14 cellular contexts compared by ENCODE assay signal in the genomic region with DNA sequence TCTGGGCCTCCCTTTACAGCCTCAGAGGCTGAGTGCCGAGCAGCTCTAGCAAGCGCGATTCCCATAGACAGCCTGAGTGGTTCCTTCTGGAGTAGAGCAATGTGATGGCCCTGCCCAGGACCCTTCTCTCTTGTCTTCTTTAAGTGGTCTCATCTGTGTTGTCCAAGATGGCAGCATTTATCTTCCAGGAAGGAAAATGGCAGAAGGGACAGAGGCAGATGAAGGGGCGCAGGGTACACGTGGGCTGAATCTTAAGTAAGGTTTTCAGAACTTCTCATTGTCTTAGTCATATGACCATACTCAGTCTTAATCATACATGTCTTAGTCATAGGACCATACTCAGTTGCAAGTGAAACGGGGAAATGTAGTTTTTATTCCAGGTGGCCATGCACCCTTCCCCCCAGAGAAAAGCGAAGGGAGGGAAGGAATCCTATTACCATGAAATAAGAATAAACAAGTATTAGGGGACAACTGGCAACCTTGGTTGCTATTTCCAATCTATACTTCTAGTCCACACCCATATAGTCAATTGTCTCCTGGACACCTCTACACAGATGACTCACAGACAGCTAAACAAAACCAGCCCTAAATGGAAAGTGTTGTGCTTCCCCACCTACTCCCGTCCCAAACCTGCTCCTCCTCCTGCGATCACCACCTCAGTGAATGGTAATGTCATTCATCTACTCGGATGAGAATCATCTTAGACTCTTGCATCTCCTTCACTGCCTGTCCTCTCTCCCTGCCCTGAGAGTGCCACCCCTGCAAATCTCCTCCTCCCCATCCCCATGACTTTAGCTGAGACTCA. TPM values are rescaled to one million over a fixed set of nuclear protein-coding genes. Genes with fewer than 3 reads are reported as not detected.
DNase-seq lines count a peak whose midpoint lies in the region; ATAC-seq, FAIRE-seq and TF ChIP-seq lines count a peak whose summit lies in the region.
"Had no signal": no experiment of that assay in that cellular context is flagged by ENCODE, and none has a peak within 500 bp of the region (broad histone marks: within the 10 kb centered on the region; RNA-seq: fewer than 3 reads in every experiment).

No MANE protein-coding gene starts in this region.

- H3K4me3 Mint-ChIP-seq in activated T-helper 2 cell treated with anti-CD3 and anti-CD28 coated beads, Interferon-gamma antibody, Interleukin-2, Interleukin-4, amounts not matched to agents 10 μg/mL and 5 μg/mL and 100 μg/mL, durations not matched to agents 14 hours and 24 hours and 36 hours (ENCODE audit: low read depth), result peak overlapping the region; percentile 0
- H3K4me3 Mint-ChIP-seq in CD14-positive monocyte, result no peak overlapping the region

- 74 to 78% (median 76%) methylated on average over 10 of the region's 10 CpGs for WGBS in small intestine, 3 donors

- no peaks in the 10 kb centered on the region for H4K20me1 ChIP-seq in DND-41 (ENCODE audit: insufficient read depth, low read length)

- no peak for FAIRE-seq in small intestine (lab: Jason Lieb, UNC)

- 0 out of 3 replicates have a peak, but pooled peaks have one; percentile 5 for ATAC-seq in DND-41 (ENCODE audit: insufficient read depth, low read depth)
- ATAC-seq in HG03565 (IDR thresholded peaks at IDR 0.05; ENCODE audit: unreplicated experiment), result peak; percentile 48
- ATAC-seq in HG03139 (IDR thresholded peaks at IDR 0.05; ENCODE audit: unreplicated experiment), result no peak

- H3K9ac ChIP-seq in DND-41 (ENCODE audit: low read depth, low read length), result no peak overlapping the region

- no peaks in the 10 kb centered on the region for H3K79me2 ChIP-seq in DND-41 (ENCODE audit: insufficient read depth, low read length)

- H2AFZ ChIP-seq in DND-41 (ENCODE audit: low read depth, low read length), result no peak overlapping the region

- H3K9me3 Mint-ChIP-seq in activated T-helper 2 cell treated with anti-CD3 and anti-CD28 coated beads, Interferon-gamma antibody, Interleukin-2, Interleukin-4, amounts not matched to agents 10 μg/mL and 5 μg/mL and 100 μg/mL, durations not matched to agents 14 hours and 24 hours and 36 hours, result peaks cover 5% of the 10 kb centered on the region
- H3K9me3 Mint-ChIP-seq in CD14-positive monocyte, result peaks cover 0 to 2% (median 0%) of the 10 kb centered on the region in 7 donors

- H3K4me1 ChIP-seq in DND-41 (ENCODE audit: insufficient read depth, low read length) (peaks cover 3% of the 10 kb centered on the region; the same call in 1 of the 2 replicates), small intestine (ENCODE audit: control insufficient read depth in 2 of 2, insufficient read depth in 1 of 2, low read depth in 1 of 2, low read length in 1 of 2) (peaks cover 0 to 2% of the 10 kb centered on the region in 2 donors)

- intact Hi-C loops in activated T-helper 2 cell treated with anti-CD3 and anti-CD28 coated beads, Interferon-gamma antibody, Interleukin-2, Interleukin-4, amounts not matched to agents 10 μg/mL and 5 μg/mL and 100 μg/mL, durations not matched to agents 14 hours and 24 hours and 36 hours (cut with micrococcal nuclease), result loop anchor here (1.0 to 2.0 kb wide), 3 partner anchors 14 to 69 kb away; a partner anchor contains a TSS
- intact Hi-C loops in CD14-positive monocyte (cut with micrococcal nuclease), result no loop called here

- H3K4me3 ChIP-seq in DND-41 (ENCODE audit: low read depth in 1 of 2, low read length in 2 of 2) (no peak overlapping the region), small intestine (ENCODE audit: low read depth in 1 of 2, low read length in 2 of 2) (no peak overlapping the region)

- H3K36me3 ChIP-seq in DND-41 (ENCODE audit: insufficient read depth, low read length) (no peaks in the 10 kb centered on the region), small intestine (ENCODE audit: control insufficient read depth in 2 of 2, insufficient read depth in 2 of 2, low read length in 2 of 2) (no peaks in the 10 kb centered on the region)

- peak overlapping the region; percentile 18 for H3K27ac Mint-ChIP-seq in activated T-helper 2 cell treated with anti-CD3 and anti-CD28 coated beads, Interferon-gamma antibody, Interleukin-2, Interleukin-4, amounts not matched to agents 10 μg/mL and 5 μg/mL and 100 μg/mL, durations not matched to agents 14 hours and 24 hours and 36 hours
- no peak overlapping the region for H3K27ac Mint-ChIP-seq in CD14-positive monocyte

- no peak for DNase-seq in DND-41
- DNase-seq in activated T-helper 2 cell treated with anti-CD3 and anti-CD28 coated beads, Interferon-gamma antibody, Interleukin-2, Interleukin-4, amounts not matched to agents 10 μg/mL and 5 μg/mL and 100 μg/mL, durations not matched to agents 14 hours and 24 hours and 36 hours (ENCODE audit: low spot score), result no peak
- peak; percentile 30 for DNase-seq in small intestine
- DNase-seq in CD14-positive monocyte (ENCODE audit: low spot score), result no peak
- DNase-seq in iPS-NIHi7 (ENCODE audit: extremely low spot score), result no peak
- no peak for DNase-seq in RPMI8226
- DNase-seq: Caco-2, NCI-H2107 had no signal

- TF ChIP-seq CTCF in DND-41 (IDR thresholded peaks at IDR 0.05; ENCODE audit: borderline replicate concordance, extremely low read depth, low read length, poor library complexity, severe bottlenecking) (no peak), CD14-positive monocyte (IDR thresholded peaks at IDR 0.05) (no peak)

- H3K9me3 ChIP-seq in DND-41 (ENCODE audit: insufficient read depth, low read length, severe bottlenecking) (no peaks in the 10 kb centered on the region), small intestine (ENCODE audit: control insufficient read depth, low read depth) (no peaks in the 10 kb centered on the region)
- H3K9me3 ChIP-seq: Caco-2 had no signal

- no peak overlapping the region for H3K4me2 ChIP-seq in DND-41 (ENCODE audit: insufficient read depth, low read length)

- peaks cover 24% of the 10 kb centered on the region for H3K4me1 Mint-ChIP-seq in activated T-helper 2 cell treated with anti-CD3 and anti-CD28 coated beads, Interferon-gamma antibody, Interleukin-2, Interleukin-4, amounts not matched to agents 10 μg/mL and 5 μg/mL and 100 μg/mL, durations not matched to agents 14 hours and 24 hours and 36 hours (ENCODE audit: low read depth)
- H3K4me1 Mint-ChIP-seq in CD14-positive monocyte, result peaks cover 4% of the 10 kb centered on the region

- H3K27ac ChIP-seq in DND-41 (ENCODE audit: low read length), result no peak overlapping the region
- H3K27ac ChIP-seq in small intestine (ENCODE audit: low read depth in 1 of 2, low read length in 1 of 2), result no peak overlapping the region

- peaks cover 5% of the 10 kb centered on the region for H3K27me3 Mint-ChIP-seq in activated T-helper 2 cell treated with anti-CD3 and anti-CD28 coated beads, Interferon-gamma antibody, Interleukin-2, Interleukin-4, amounts not matched to agents 10 μg/mL and 5 μg/mL and 100 μg/mL, durations not matched to agents 14 hours and 24 hours and 36 hours (ENCODE audit: low read depth)
- H3K27me3 Mint-ChIP-seq in CD14-positive monocyte (ENCODE audit: low read depth in 3 of 3), result peaks cover 0 to 5% (median 1%) of the 10 kb centered on the region in 3 donors

- no peaks in the 10 kb centered on the region for H3K27me3 ChIP-seq in DND-41 (ENCODE audit: insufficient read depth, low read length, poor library complexity)
- H3K27me3 ChIP-seq in small intestine (ENCODE audit: control insufficient read depth in 2 of 2, insufficient read depth in 2 of 2, low read length in 2 of 2), result no peaks in the 10 kb centered on the region

- H3K36me3 Mint-ChIP-seq in activated T-helper 2 cell treated with anti-CD3 and anti-CD28 coated beads, Interferon-gamma antibody, Interleukin-2, Interleukin-4, amounts not matched to agents 10 μg/mL and 5 μg/mL and 100 μg/mL, durations not matched to agents 14 hours and 24 hours and 36 hours (ENCODE audit: low read depth), result no peaks in the 10 kb centered on the region
- H3K36me3 Mint-ChIP-seq in CD14-positive monocyte, result no peaks in the 10 kb centered on the region

RNA-seq across cellular contexts. Expression of a gene that starts 13.3 kb away (rescaled TPM):
- total RNA-seq in activated T-helper 2 cell treated with anti-CD3 and anti-CD28 coated beads, Interferon-gamma antibody, Interleukin-2, Interleukin-4, amounts not matched to agents 10 μg/mL and 5 μg/mL and 100 μg/mL, durations not matched to agents 14 hours and 24 hours and 36 hours, result not detected in 2 replicates
- polyA plus RNA-seq in small intestine, result not detected
- polyA plus RNA-seq in CD14-positive monocyte, result not detected
- total RNA-seq: Caco-2, epithelial cell of proximal tubule, H4, kidney epithelial cell, omental fat pad had no signal

RNA-seq across cellular contexts. Expression of a gene that starts 59.8 kb away (rescaled TPM):
- 20.8 and 23.6 TPM in 2 replicates for total RNA-seq in activated T-helper 2 cell treated with anti-CD3 and anti-CD28 coated beads, Interferon-gamma antibody, Interleukin-2, Interleukin-4, amounts not matched to agents 10 μg/mL and 5 μg/mL and 100 μg/mL, durations not matched to agents 14 hours and 24 hours and 36 hours
- 10 to 100 TPM in 1 of 3 donors, 1 to 10 TPM in 2; 5.1 to 10.8 (median 6.2) TPM for polyA plus RNA-seq in small intestine
- 10 to 100 TPM in 1 of 2 donors, 1 to 10 TPM in 1; 8.7 to 12.5 TPM for polyA plus RNA-seq in CD14-positive monocyte
